In the genomic region with DNA sequence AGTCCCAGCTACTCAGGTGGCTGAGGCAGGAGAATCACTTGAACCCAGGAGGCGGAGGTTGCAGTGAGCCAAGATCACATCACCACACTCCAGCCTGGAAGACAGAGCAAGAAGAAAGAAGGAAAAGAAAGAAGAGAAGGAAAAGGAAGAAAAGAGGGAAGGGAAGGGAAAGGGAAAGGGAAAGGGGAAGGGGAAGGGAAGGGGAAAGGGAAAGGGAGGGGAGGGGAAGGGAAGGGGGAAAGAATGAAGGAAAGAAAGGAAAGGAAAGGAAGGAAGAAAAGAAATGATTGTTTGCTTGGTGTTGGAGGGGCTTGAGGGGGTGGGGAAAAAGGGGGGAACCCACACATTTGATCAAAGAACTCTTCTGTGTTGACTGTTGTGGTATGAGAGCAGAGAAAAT, we compare ENCODE assay signal across 1 cellular context.
TF ChIP-seq lines count a peak whose summit lies in the region.

No MANE protein-coding gene starts in this region.

TF ChIP-seq in GM23338, 12 proteins besides CTCF, POLR2A, EP300 and RAD21 (continued from another document):
- TF ChIP-seq, protein P1, sequence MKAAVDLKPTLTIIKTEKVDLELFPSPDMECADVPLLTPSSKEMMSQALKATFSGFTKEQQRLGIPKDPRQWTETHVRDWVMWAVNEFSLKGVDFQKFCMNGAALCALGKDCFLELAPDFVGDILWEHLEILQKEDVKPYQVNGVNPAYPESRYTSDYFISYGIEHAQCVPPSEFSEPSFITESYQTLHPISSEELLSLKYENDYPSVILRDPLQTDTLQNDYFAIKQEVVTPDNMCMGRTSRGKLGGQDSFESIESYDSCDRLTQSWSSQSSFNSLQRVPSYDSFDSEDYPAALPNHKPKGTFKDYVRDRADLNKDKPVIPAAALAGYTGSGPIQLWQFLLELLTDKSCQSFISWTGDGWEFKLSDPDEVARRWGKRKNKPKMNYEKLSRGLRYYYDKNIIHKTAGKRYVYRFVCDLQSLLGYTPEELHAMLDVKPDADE (IDR thresholded peaks at IDR 0.05), result no peak
- TF ChIP-seq ZNF462 (CRISPR knock-in tag; IDR thresholded peaks at IDR 0.05) (no peak), JUNB (IDR thresholded peaks at IDR 0.05; ENCODE audit: unreplicated experiment) (no peak), POLR2AphosphoS5 (IDR thresholded peaks at IDR 0.05; ENCODE audit: low read depth) (no peak), STAT1 (IDR thresholded peaks at IDR 0.05; ENCODE audit: unreplicated experiment) (no peak), ZNF331 (CRISPR knock-in tag; IDR thresholded peaks at IDR 0.05; ENCODE audit: low read depth) (no peak), ZNF114 (CRISPR knock-in tag; IDR thresholded peaks at IDR 0.05) (no peak), NANOG (IDR thresholded peaks at IDR 0.05; ENCODE audit: borderline replicate concordance) (no peak)
- TF ChIP-seq, protein P2, sequence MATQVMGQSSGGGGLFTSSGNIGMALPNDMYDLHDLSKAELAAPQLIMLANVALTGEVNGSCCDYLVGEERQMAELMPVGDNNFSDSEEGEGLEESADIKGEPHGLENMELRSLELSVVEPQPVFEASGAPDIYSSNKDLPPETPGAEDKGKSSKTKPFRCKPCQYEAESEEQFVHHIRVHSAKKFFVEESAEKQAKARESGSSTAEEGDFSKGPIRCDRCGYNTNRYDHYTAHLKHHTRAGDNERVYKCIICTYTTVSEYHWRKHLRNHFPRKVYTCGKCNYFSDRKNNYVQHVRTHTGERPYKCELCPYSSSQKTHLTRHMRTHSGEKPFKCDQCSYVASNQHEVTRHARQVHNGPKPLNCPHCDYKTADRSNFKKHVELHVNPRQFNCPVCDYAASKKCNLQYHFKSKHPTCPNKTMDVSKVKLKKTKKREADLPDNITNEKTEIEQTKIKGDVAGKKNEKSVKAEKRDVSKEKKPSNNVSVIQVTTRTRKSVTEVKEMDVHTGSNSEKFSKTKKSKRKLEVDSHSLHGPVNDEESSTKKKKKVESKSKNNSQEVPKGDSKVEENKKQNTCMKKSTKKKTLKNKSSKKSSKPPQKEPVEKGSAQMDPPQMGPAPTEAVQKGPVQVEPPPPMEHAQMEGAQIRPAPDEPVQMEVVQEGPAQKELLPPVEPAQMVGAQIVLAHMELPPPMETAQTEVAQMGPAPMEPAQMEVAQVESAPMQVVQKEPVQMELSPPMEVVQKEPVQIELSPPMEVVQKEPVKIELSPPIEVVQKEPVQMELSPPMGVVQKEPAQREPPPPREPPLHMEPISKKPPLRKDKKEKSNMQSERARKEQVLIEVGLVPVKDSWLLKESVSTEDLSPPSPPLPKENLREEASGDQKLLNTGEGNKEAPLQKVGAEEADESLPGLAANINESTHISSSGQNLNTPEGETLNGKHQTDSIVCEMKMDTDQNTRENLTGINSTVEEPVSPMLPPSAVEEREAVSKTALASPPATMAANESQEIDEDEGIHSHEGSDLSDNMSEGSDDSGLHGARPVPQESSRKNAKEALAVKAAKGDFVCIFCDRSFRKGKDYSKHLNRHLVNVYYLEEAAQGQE (IDR thresholded peaks at IDR 0.05; ENCODE audit: unreplicated experiment), result no peak
